In genomic region chr15:70936326-70936725, GRCh38 we compare ENCODE assay signal across 1 cellular context.
TF ChIP-seq lines count a peak whose summit lies in the region.

No MANE protein-coding gene starts in this region.

TF ChIP-seq in HEK293, 187 proteins besides CTCF, POLR2A, EP300 and RAD21 (continued from another document):
- TF ChIP-seq ZXDB (tag by site-specific recombination; IDR thresholded peaks at IDR 0.05) (0 out of 2 replicates have a peak, but pooled peaks have one; percentile 10), ZFP69B (tag by site-specific recombination; IDR thresholded peaks at IDR 0.05) (peak; percentile 32; the same call in 1 of the 2 replicates)
- TF ChIP-seq, protein P1, sequence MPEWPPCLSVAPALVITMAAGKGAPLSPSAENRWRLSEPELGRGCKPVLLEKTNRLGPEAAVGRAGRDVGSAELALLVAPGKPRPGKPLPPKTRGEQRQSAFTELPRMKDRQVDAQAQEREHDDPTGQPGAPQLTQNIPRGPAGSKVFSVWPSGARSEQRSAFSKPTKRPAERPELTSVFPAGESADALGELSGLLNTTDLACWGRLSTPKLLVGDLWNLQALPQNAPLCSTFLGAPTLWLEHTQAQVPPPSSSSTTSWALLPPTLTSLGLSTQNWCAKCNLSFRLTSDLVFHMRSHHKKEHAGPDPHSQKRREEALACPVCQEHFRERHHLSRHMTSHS (tag by site-specific recombination; IDR thresholded peaks at IDR 0.05) = no peak
- TF ChIP-seq, protein P2, sequence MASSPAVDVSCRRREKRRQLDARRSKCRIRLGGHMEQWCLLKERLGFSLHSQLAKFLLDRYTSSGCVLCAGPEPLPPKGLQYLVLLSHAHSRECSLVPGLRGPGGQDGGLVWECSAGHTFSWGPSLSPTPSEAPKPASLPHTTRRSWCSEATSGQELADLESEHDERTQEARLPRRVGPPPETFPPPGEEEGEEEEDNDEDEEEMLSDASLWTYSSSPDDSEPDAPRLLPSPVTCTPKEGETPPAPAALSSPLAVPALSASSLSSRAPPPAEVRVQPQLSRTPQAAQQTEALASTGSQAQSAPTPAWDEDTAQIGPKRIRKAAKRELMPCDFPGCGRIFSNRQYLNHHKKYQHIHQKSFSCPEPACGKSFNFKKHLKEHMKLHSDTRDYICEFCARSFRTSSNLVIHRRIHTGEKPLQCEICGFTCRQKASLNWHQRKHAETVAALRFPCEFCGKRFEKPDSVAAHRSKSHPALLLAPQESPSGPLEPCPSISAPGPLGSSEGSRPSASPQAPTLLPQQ (tag by site-specific recombination; IDR thresholded peaks at IDR 0.05) = peak; percentile 81
